In genomic region chr10:13873201-13873600, GRCh38 we compare ENCODE assay signal across 1 cellular context.
TF ChIP-seq lines count a peak whose summit lies in the region.

No MANE protein-coding gene starts in this region.

TF ChIP-seq in WTC11, 78 proteins besides CTCF, POLR2A, EP300 and RAD21 (continued from another document):
- no peak for TF ChIP-seq ZNF425 (CRISPR knock-in tag; conservative IDR thresholded peaks at IDR 0.05)
- TF ChIP-seq ERG (CRISPR knock-in tag; IDR thresholded peaks at IDR 0.05) = no peak
- no peak for TF ChIP-seq ZNF396 (CRISPR knock-in tag; IDR thresholded peaks at IDR 0.05; ENCODE audit: borderline replicate concordance)
- TF ChIP-seq PRRX2 (CRISPR knock-in tag; IDR thresholded peaks at IDR 0.05) = no peak
- TF ChIP-seq ZNF232 (CRISPR knock-in tag; IDR thresholded peaks at IDR 0.05) = no peak
- no peak for TF ChIP-seq GTF2I (CRISPR knock-in tag; conservative IDR thresholded peaks at IDR 0.05)
TF ChIP-seq in WTC11: peak in this region for 0.
